ENCODE assay signal across 8 cellular contexts in genomic region chr2:12719400-12720104, GRCh38. TPM values are rescaled to one million over a fixed set of nuclear protein-coding genes. Genes with fewer than 3 reads are reported as not detected.
DNase-seq lines count a peak whose midpoint lies in the region; ATAC-seq and TF ChIP-seq lines count a peak whose summit lies in the region.

No MANE protein-coding gene starts in this region.

- H3K9ac ChIP-seq in adipocyte (ENCODE audit: low read length) = peak overlapping the region; percentile 92

- H3K36me3 Mint-ChIP-seq in activated T-cell treated with anti-CD3 and anti-CD28 coated beads, Interleukin-2, amount 50 U/mL, for 24 hours (ENCODE audit: low read depth) = peaks cover 30% of the 10 kb centered on the region

- H3K27me3 Mint-ChIP-seq in activated T-cell treated with anti-CD3 and anti-CD28 coated beads, Interleukin-2, amount 50 U/mL, for 24 hours = peaks cover 3% of the 10 kb centered on the region

- H3K4me3 ChIP-seq in adipocyte (ENCODE audit: low read length) (peak overlapping the region; percentile 89), kidney epithelial cell (ENCODE audit: low read depth, low read length) (peak overlapping the region; percentile 68), testis (peak overlapping the region; percentile 85 to 95)

- H3K27ac ChIP-seq in testis = peak overlapping the region; percentile 96 to 98

- peaks cover 47% of the 10 kb centered on the region for H3K4me1 ChIP-seq in adipocyte (ENCODE audit: control insufficient read depth, insufficient read depth, low read length)
- H3K4me1 ChIP-seq in testis = peaks cover 23% of the 10 kb centered on the region

- H3K4me1 Mint-ChIP-seq in activated T-cell treated with anti-CD3 and anti-CD28 coated beads, Interleukin-2, amount 50 U/mL, for 24 hours (ENCODE audit: low read depth) = peaks cover 79% of the 10 kb centered on the region

- no peaks in the 10 kb centered on the region for H3K9me3 Mint-ChIP-seq in activated T-cell treated with anti-CD3 and anti-CD28 coated beads, Interleukin-2, amount 50 U/mL, for 24 hours

- intact Hi-C loops in testis (cut with DNase I; ENCODE audit: low total_unique reads) = loop anchor here (10.0 kb wide), 2 partner anchors 215 to 285 kb away; no protein-coding TSS in a partner anchor

- 5 to 6% methylated on average over 9 of the region's 9 CpGs for WGBS in testis, 2 donors

- H3K9me3 ChIP-seq in adipocyte (ENCODE audit: control insufficient read depth, low read length) = no peaks in the 10 kb centered on the region
- no peaks in the 10 kb centered on the region for H3K9me3 ChIP-seq in testis

- TF ChIP-seq CTCF in kidney epithelial cell (IDR thresholded peaks at IDR 0.05; ENCODE audit: insufficient read depth, low read length, poor library complexity, severe bottlenecking) = no peak
- TF ChIP-seq CTCF in testis (IDR thresholded peaks at IDR 0.05) = no peak

- ATAC-seq in HG02759 (IDR thresholded peaks at IDR 0.05; ENCODE audit: unreplicated experiment) (no peak), GM19351 (IDR thresholded peaks at IDR 0.05; ENCODE audit: unreplicated experiment) (no peak)

- H3K36me3 ChIP-seq in adipocyte (ENCODE audit: control insufficient read depth, insufficient read depth, low read length, severe bottlenecking) = peaks cover 15% of the 10 kb centered on the region
- no peaks in the 10 kb centered on the region for H3K36me3 ChIP-seq in kidney epithelial cell (ENCODE audit: control insufficient read depth, insufficient read depth, low read length)
- H3K36me3 ChIP-seq in testis (ENCODE audit: low read depth, missing control alignments) = no peaks in the 10 kb centered on the region

- TF ChIP-seq POLR2A in testis (IDR thresholded peaks at IDR 0.05) = no peak

- peak overlapping the region; percentile 89 for H3K4me3 Mint-ChIP-seq in activated T-cell treated with anti-CD3 and anti-CD28 coated beads, Interleukin-2, amount 50 U/mL, for 24 hours

- H3K27me3 ChIP-seq in adipocyte (replicated peaks; ENCODE audit: control insufficient read depth, insufficient read depth, low read length) (no peaks in the 10 kb centered on the region), kidney epithelial cell (ENCODE audit: control insufficient read depth, insufficient read depth, low read length) (peaks cover 8% of the 10 kb centered on the region), testis (no peaks in the 10 kb centered on the region)

- no peak for DNase-seq in activated T-cell treated with anti-CD3 and anti-CD28 coated beads, Interleukin-2, amount 50 U/mL, for 24 hours
- DNase-seq in activated T-cell treated with anti-CD3 and anti-CD28 coated beads, Interleukin-2, amount 50 U/mL, for 48 hours = no peak
- DNase-seq in adipocyte (ENCODE audit: low read depth) (peak; percentile 91), kidney epithelial cell (ENCODE audit: low read depth) (no peak), testis (no peak)
- DNase-seq in stimulated activated CD4-positive, alpha-beta T cell treated with anti-CD3 and anti-CD28 coated beads, Interleukin-4, amount 100 ng/mL, for 24 hours = no peak

- peak overlapping the region; percentile 56 for H3K27ac Mint-ChIP-seq in activated T-cell treated with anti-CD3 and anti-CD28 coated beads, Interleukin-2, amount 50 U/mL, for 24 hours

RNA-seq across cellular contexts. Expression of gene TRIB2, which starts 2.8 kb away (rescaled TPM):
- total RNA-seq in kidney epithelial cell (16.9 and 32.0 TPM in 2 replicates), testis (100 to 1,000 TPM; 189 to 190 TPM)
- polyA plus RNA-seq in testis (ENCODE audit: insufficient read depth, low read depth, low replicate concordance) = 54.9 TPM
